ENCODE assay signal across 8 cellular contexts in the genomic region with DNA sequence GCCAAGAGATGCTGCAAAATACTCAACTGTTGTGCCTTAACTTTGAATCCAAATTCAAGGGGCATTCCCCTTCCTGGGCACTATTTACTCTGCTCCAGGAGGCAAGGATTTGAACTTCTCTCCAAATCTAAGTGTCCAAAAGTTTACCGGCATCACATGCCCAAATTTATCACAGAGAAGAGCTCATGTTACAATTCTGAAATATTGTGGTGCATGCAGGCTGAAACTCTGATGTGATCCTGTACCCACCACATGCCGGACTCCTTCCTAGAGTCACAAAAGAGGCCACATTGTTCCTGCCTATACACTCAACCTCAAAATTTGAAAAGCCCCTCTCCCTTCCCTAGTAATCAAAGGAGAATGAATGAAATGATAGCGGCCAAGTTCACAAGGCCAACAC. TPM values are rescaled to one million over a fixed set of nuclear protein-coding genes. Genes with fewer than 3 reads are reported as not detected.
DNase-seq lines count a peak whose midpoint lies in the region; ATAC-seq and TF ChIP-seq lines count a peak whose summit lies in the region.

No MANE protein-coding gene starts in this region.

- intact Hi-C loops in body of pancreas (cut with DNase I), result no loop called here

- peak overlapping the region; percentile 97 for H3K27ac Mint-ChIP-seq in activated naive CD4-positive, alpha-beta T cell treated with anti-CD3 and anti-CD28 coated beads, Interleukin-2, amount 50 U/mL, for 24 hours
- peak overlapping the region; percentile 98 for H3K27ac Mint-ChIP-seq in memory B cell

- no peaks in the 10 kb centered on the region for H3K36me3 ChIP-seq in body of pancreas (replicated peaks in 1 of 2; ENCODE audit: insufficient read depth in 1 of 2, low read depth in 2 of 2)
- H3K36me3 ChIP-seq in urinary bladder (ENCODE audit: insufficient read depth), result no peaks in the 10 kb centered on the region

- H3K4me3 ChIP-seq in body of pancreas, result peak overlapping the region in 1 of 2 donors; percentile 97
- H3K4me3 ChIP-seq in urinary bladder (ENCODE audit: low read depth, low read length), result peak overlapping the region; percentile 76

- H3K36me3 Mint-ChIP-seq in activated naive CD4-positive, alpha-beta T cell treated with anti-CD3 and anti-CD28 coated beads, Interleukin-2, amount 50 U/mL, for 24 hours, result peaks cover 2% of the 10 kb centered on the region
- H3K36me3 Mint-ChIP-seq in memory B cell, result peaks cover 5% of the 10 kb centered on the region

- no peak for TF ChIP-seq POLR2A in body of pancreas (IDR thresholded peaks at IDR 0.05)

- 0 to 4% methylated on average over 3 of the region's 3 CpGs for WGBS in body of pancreas, 2 donors
- WGBS in urinary bladder, result 20% methylated on average over 3 of the region's 3 CpGs

- peaks cover 46% of the 10 kb centered on the region for H3K4me1 Mint-ChIP-seq in activated naive CD4-positive, alpha-beta T cell treated with anti-CD3 and anti-CD28 coated beads, Interleukin-2, amount 50 U/mL, for 24 hours
- H3K4me1 Mint-ChIP-seq in memory B cell, result peaks cover 26% of the 10 kb centered on the region

- no peaks in the 10 kb centered on the region for H3K27me3 ChIP-seq in body of pancreas

- peaks cover 3% of the 10 kb centered on the region for H3K27me3 Mint-ChIP-seq in activated naive CD4-positive, alpha-beta T cell treated with anti-CD3 and anti-CD28 coated beads, Interleukin-2, amount 50 U/mL, for 24 hours
- no peaks in the 10 kb centered on the region for H3K27me3 Mint-ChIP-seq in memory B cell

- no peak for DNase-seq in activated naive CD4-positive, alpha-beta T cell (lab: John Stamatoyannopoulos, UW)
- DNase-seq in body of pancreas, result no peak
- no peak for DNase-seq in memory B cell (ENCODE audit: low spot score in 2 of 2)
- DNase-seq in HuH-7 (ENCODE audit: low spot score), result no peak
- no peak for DNase-seq in activated effector memory CD4-positive, alpha-beta T cell treated with anti-CD3 and anti-CD28 coated beads, Interleukin-2, amount 50 U/mL, for 16 hours

- no peak for ATAC-seq in body of pancreas
- ATAC-seq in memory B cell (ENCODE audit: low read depth), result no peak
- no peak for ATAC-seq in GM21737 (IDR thresholded peaks at IDR 0.05; ENCODE audit: unreplicated experiment)

- H3K4me1 ChIP-seq in body of pancreas (peaks cover 9% of the 10 kb centered on the region), urinary bladder (ENCODE audit: insufficient read depth) (peaks cover 1% of the 10 kb centered on the region)

- H3K27ac ChIP-seq in body of pancreas, result peak overlapping the region in 3 of 4 donors; percentile 87 to 97 (median 95)
- H3K27ac ChIP-seq in urinary bladder (ENCODE audit: low read depth), result no peak overlapping the region

- H3K9me3 Mint-ChIP-seq in activated naive CD4-positive, alpha-beta T cell treated with anti-CD3 and anti-CD28 coated beads, Interleukin-2, amount 50 U/mL, for 24 hours, result no peaks in the 10 kb centered on the region
- H3K9me3 Mint-ChIP-seq in memory B cell, result peaks cover 1% of the 10 kb centered on the region

- no peaks in the 10 kb centered on the region for H3K9me3 ChIP-seq in body of pancreas

- H3K4me3 Mint-ChIP-seq in activated naive CD4-positive, alpha-beta T cell treated with anti-CD3 and anti-CD28 coated beads, Interleukin-2, amount 50 U/mL, for 24 hours, result peak overlapping the region; percentile 99
- H3K4me3 Mint-ChIP-seq in memory B cell, result peak overlapping the region; percentile 100

- no peak for TF ChIP-seq CTCF in body of pancreas (IDR thresholded peaks at IDR 0.05)

RNA-seq across cellular contexts. Expression of a gene that starts 1.3 kb away (rescaled TPM):
- total RNA-seq in body of pancreas, result 1 to 10 TPM; 7.5 to 9.2 TPM
- 14.8 TPM for total RNA-seq in urinary bladder
- 6.6 TPM for polyA plus RNA-seq in urinary bladder

RNA-seq across cellular contexts. Expression of a gene that starts 59.1 kb away (rescaled TPM):
- under 1 TPM; 0.33 to 0.52 TPM for total RNA-seq in body of pancreas
- total RNA-seq in urinary bladder, result 1.6 TPM
- polyA plus RNA-seq in urinary bladder, result 0.30 TPM
